ENCODE assay signal across 33 cellular contexts in genomic region chr1:203227684-203228083, GRCh38. TPM values are rescaled to one million over a fixed set of nuclear protein-coding genes. Genes with fewer than 3 reads are reported as not detected.
"Had no signal": no experiment of that assay in that cellular context is flagged by ENCODE, and none has a peak within 500 bp of the region (broad histone marks: within the 10 kb centered on the region; RNA-seq: fewer than 3 reads in every experiment).

No MANE protein-coding gene starts in this region.

- H3K36me3 Mint-ChIP-seq: naive thymus-derived CD4-positive, alpha-beta T cell; natural killer cell; neural progenitor cell; stimulated activated effector memory CD8-positive, alpha-beta T cell treated with anti-CD3 and anti-CD28 coated beads, Interleukin-12 subunit alpha, Interleukin-12 subunit beta, amount 100 ng/mL, for 72 hours; type B pancreatic cell had no signal

- H3K4me1 ChIP-seq: neural progenitor cell, parathyroid adenoma, psoas muscle, right lobe of liver, sigmoid colon, suprapubic skin, testis, tibial artery, transverse colon, upper lobe of right lung, uterus had no signal

- DNase-seq: naive thymus-derived CD4-positive, alpha-beta T cell; natural killer cell; nucleus accumbens; ovary; posterior cingulate gyrus; psoas muscle; right cardiac atrium; right lobe of liver; sigmoid colon; small intestine; stimulated activated CD4-positive, alpha-beta T cell treated with anti-CD3 and anti-CD28 coated beads, Interleukin-15, amount 100 ng/mL, for 24 hours; stimulated activated CD4-positive, alpha-beta T cell treated with anti-CD3 and anti-CD28 coated beads, Interleukin-2, amount 100 ng/mL, for 24 hours; stimulated activated CD4-positive, alpha-beta T cell treated with anti-CD3 and anti-CD28 coated beads, Interleukin-2, amount 100 ng/mL, for 48 hours; stimulated activated CD4-positive, alpha-beta T cell treated with anti-CD3 and anti-CD28 coated beads, Interleukin-4, amount 100 ng/mL, for 24 hours; stimulated activated naive B cell treated with anti-CD40 and anti-IgM and Interleukin-4, amounts not matched to agents 10 μg/mL and 1 μg/mL and 100 μg/mL, for 72 hours; stimulated activated naive CD4-positive, alpha-beta T cell treated with Interleukin-2 at 50 U/mL for 16 hours; substantia nigra; testis; tibial artery; transverse colon; upper lobe of right lung; uterus had no signal

- H3K27ac Mint-ChIP-seq: natural killer cell; nephron; progenitor cell of endocrine pancreas; stimulated activated effector memory CD8-positive, alpha-beta T cell treated with anti-CD3 and anti-CD28 coated beads, Interleukin-12 subunit alpha, Interleukin-12 subunit beta, amount 100 ng/mL, for 72 hours; stimulated activated naive B cell treated with anti-CD40 and anti-IgM and Interleukin-4, amounts not matched to agents 10 μg/mL and 1 μg/mL and 100 μg/mL, for 72 hours; stimulated activated naive CD8-positive, alpha-beta T cell treated with anti-CD3 and anti-CD28 coated beads, Interleukin-15, Interleukin-2, amounts not matched to agents 100 ng/mL and 50 ng/mL, for 24 hours; type B pancreatic cell had no signal

- H3K36me3 ChIP-seq: neural progenitor cell, ovary, right lobe of liver, sigmoid colon, suprapubic skin, tibial artery, transverse colon, upper lobe of right lung, uterus had no signal

- H3K4me3 Mint-ChIP-seq: naive thymus-derived CD4-positive, alpha-beta T cell; natural killer cell; nephron; neural progenitor cell; stimulated activated effector memory CD8-positive, alpha-beta T cell treated with anti-CD3 and anti-CD28 coated beads, Interleukin-12 subunit alpha, Interleukin-12 subunit beta, amount 100 ng/mL, for 72 hours; stimulated activated naive B cell treated with anti-CD40 and anti-IgM and Interleukin-4, amounts not matched to agents 10 μg/mL and 1 μg/mL and 100 μg/mL, for 72 hours; stimulated activated naive CD8-positive, alpha-beta T cell treated with anti-CD3 and anti-CD28 coated beads, Interleukin-15, Interleukin-2, amounts not matched to agents 100 ng/mL and 50 ng/mL, for 24 hours; type B pancreatic cell had no signal

- H3K9me3 ChIP-seq: ovary, psoas muscle, right lobe of liver, sigmoid colon, suprapubic skin, testis, tibial artery, transverse colon, upper lobe of right lung, uterus had no signal

- H3K27me3 ChIP-seq: ovary, right lobe of liver, sigmoid colon, testis, upper lobe of right lung, uterus had no signal

- H3K4me1 Mint-ChIP-seq: naive thymus-derived CD4-positive, alpha-beta T cell; natural killer cell; neural progenitor cell; stimulated activated effector memory CD8-positive, alpha-beta T cell treated with anti-CD3 and anti-CD28 coated beads, Interleukin-12 subunit alpha, Interleukin-12 subunit beta, amount 100 ng/mL, for 72 hours; stimulated activated naive B cell treated with anti-CD40 and anti-IgM and Interleukin-4, amounts not matched to agents 10 μg/mL and 1 μg/mL and 100 μg/mL, for 72 hours had no signal

- H3K9me3 Mint-ChIP-seq: natural killer cell; nephron; neural progenitor cell; stimulated activated effector memory CD8-positive, alpha-beta T cell treated with anti-CD3 and anti-CD28 coated beads, Interleukin-12 subunit alpha, Interleukin-12 subunit beta, amount 100 ng/mL, for 72 hours; stimulated activated naive B cell treated with anti-CD40 and anti-IgM and Interleukin-4, amounts not matched to agents 10 μg/mL and 1 μg/mL and 100 μg/mL, for 72 hours; stimulated activated naive CD8-positive, alpha-beta T cell treated with anti-CD3 and anti-CD28 coated beads, Interleukin-15, Interleukin-2, amounts not matched to agents 100 ng/mL and 50 ng/mL, for 24 hours; type B pancreatic cell had no signal

- H3K4me3 ChIP-seq: neural progenitor cell, ovary, psoas muscle, right lobe of liver, sigmoid colon, suprapubic skin, testis, tibial artery, transverse colon, uterus had no signal

- H3K27ac ChIP-seq: neural progenitor cell, ovary, parathyroid adenoma, psoas muscle, right lobe of liver, sigmoid colon, suprapubic skin, testis, tibial artery, transverse colon, upper lobe of right lung, uterus had no signal

RNA-seq across cellular contexts. Expression of gene CHIT1, which starts 1.8 kb away (rescaled TPM):
- total RNA-seq: sigmoid colon had no signal
- polyA plus RNA-seq: naive thymus-derived CD4-positive, alpha-beta T cell; neural cell; urinary bladder had no signal

RNA-seq across cellular contexts. Expression of gene CHI3L1, which starts 41.2 kb away (rescaled TPM):
- total RNA-seq: progenitor cell of endocrine pancreas had no signal
- polyA plus RNA-seq: naive thymus-derived CD4-positive, alpha-beta T cell; neural cell had no signal

RNA-seq across cellular contexts. Expression of gene MYBPH, which starts 52.1 kb away (rescaled TPM):
- total RNA-seq: naive thymus-derived CD4-positive, alpha-beta T cell; natural killer cell; progenitor cell of endocrine pancreas; renal cortical epithelial cell; right cardiac atrium; sigmoid colon; transverse colon; upper lobe of right lung had no signal
- polyA plus RNA-seq: naive thymus-derived CD4-positive, alpha-beta T cell; neural cell; sigmoid colon; small intestine; urinary bladder had no signal
